ENCODE assay signal across 1 cellular context in the genomic region with DNA sequence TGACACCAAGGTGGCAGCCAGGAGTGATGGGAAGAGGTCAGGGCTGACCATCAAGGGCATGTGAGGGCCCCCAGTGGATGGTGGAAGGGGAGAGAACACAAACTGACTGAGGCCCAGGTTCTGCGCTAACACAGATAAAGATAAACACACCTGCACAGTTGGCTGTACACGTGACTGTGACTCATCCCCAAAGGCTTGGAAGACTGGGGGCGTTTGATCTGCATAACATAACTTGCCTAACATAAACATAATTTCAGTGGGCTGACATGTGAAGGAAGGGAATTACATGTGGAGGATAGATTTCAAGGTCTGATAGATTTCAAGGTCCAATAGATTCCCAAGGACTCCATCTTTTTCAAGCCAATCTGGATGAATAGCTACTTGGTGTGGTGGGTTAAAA.
TF ChIP-seq lines count a peak whose summit lies in the region.

No MANE protein-coding gene starts in this region.

TF ChIP-seq in HEK293, 187 proteins besides CTCF, POLR2A, EP300 and RAD21 (continued from another document):
- TF ChIP-seq, protein P1, sequence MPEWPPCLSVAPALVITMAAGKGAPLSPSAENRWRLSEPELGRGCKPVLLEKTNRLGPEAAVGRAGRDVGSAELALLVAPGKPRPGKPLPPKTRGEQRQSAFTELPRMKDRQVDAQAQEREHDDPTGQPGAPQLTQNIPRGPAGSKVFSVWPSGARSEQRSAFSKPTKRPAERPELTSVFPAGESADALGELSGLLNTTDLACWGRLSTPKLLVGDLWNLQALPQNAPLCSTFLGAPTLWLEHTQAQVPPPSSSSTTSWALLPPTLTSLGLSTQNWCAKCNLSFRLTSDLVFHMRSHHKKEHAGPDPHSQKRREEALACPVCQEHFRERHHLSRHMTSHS (tag by site-specific recombination; IDR thresholded peaks at IDR 0.05): no peak
- no peak for TF ChIP-seq ZBTB1 (tag by site-specific recombination; IDR thresholded peaks at IDR 0.05)
- TF ChIP-seq SP2 (tag by site-specific recombination; IDR thresholded peaks at IDR 0.05): no peak
- no peak for TF ChIP-seq KLF9 (tag by site-specific recombination; IDR thresholded peaks at IDR 0.05; ENCODE audit: low read depth)
- TF ChIP-seq, protein P2, sequence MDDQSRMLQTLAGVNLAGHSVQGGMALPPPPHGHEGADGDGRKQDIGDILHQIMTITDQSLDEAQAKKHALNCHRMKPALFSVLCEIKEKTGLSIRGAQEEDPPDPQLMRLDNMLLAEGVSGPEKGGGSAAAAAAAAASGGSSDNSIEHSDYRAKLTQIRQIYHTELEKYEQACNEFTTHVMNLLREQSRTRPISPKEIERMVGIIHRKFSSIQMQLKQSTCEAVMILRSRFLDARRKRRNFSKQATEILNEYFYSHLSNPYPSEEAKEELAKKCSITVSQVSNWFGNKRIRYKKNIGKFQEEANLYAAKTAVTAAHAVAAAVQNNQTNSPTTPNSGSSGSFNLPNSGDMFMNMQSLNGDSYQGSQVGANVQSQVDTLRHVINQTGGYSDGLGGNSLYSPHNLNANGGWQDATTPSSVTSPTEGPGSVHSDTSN (CRISPR knock-in tag; IDR thresholded peaks at IDR 0.05): no peak
- TF ChIP-seq EGR2 (tag by site-specific recombination; IDR thresholded peaks at IDR 0.05; ENCODE audit: low read depth): peak; percentile 39; the same call in 1 of the 2 replicates
